Comparison of ENCODE assay signal across 9 cellular contexts in the genomic region with DNA sequence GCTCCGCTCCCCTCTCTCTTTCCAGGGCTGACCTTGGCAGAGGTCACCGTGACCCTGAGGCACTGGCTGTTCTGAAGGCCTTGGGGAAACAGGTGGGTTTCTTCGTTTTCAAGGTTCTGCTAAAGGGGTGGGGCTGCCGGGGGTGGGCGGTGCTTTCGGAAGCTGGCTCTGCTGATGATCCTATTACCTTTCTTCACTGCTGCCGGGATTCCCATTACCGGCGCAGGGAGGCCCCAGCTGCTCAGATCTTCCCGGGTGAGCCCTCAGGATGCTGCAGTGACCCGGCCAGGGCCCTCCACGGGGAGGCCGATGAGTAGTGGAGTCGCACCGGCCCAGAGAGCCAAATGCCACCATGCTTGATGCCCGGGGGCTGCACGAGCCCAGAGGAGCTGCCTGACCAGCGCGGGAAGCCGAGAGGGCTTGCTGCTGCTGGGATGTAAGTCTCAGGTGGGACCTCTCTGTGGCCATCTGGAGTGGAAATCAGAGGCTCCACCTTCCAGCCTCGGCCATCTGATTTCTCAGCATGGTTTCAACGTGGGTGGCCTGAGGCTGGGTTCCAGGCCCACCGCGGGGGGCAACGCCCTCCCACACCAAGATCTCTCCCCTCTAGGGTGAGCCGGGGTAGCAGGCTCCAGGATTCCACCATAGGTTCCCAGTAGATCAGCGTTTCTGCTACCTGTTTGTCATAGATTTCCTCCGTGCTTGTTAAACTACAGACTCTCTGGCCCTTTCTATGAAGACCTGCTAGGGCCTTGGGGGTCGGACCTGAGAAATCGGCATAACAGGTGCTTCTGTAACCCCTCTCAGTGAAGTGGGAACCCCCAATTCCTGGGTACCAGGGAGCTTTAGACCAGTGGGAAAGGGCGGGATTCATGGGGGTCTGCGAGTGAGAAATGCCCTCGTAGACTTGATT. TPM values are rescaled to one million over a fixed set of nuclear protein-coding genes. Genes with fewer than 3 reads are reported as not detected.
A peak's percentile ranks its signal among the peaks of the same experiment; 100 is the strongest.
DNase-seq lines count a peak whose midpoint lies in the region; ATAC-seq and TF ChIP-seq lines count a peak whose summit lies in the region.
"Had no signal": no experiment of that assay in that cellular context is flagged by ENCODE, and none has a peak within 500 bp of the region (broad histone marks: within the 10 kb centered on the region; RNA-seq: fewer than 3 reads in every experiment).

No MANE protein-coding gene starts in this region.

- H3K9ac ChIP-seq in neural progenitor cell: no peak overlapping the region

- no peaks in the 10 kb centered on the region for H3K79me2 ChIP-seq in neural progenitor cell (ENCODE audit: low read depth)

- peaks cover 12% of the 10 kb centered on the region for H3K4me1 Mint-ChIP-seq in neural progenitor cell

- H3K9me3 ChIP-seq in effector memory CD4-positive, alpha-beta T cell (ENCODE audit: control insufficient read depth, low read length): no peaks in the 10 kb centered on the region
- no peaks in the 10 kb centered on the region for H3K9me3 ChIP-seq in neural progenitor cell (ENCODE audit: low read depth)

- peak overlapping the region; percentile 57 for H3K4me3 ChIP-seq in effector memory CD4-positive, alpha-beta T cell (ENCODE audit: insufficient read depth, low read depth, low read length, poor library complexity, severe bottlenecking)
- peak overlapping the region; percentile 59 for H3K4me3 ChIP-seq in neural progenitor cell

- H3K27me3 Mint-ChIP-seq in neural progenitor cell (ENCODE audit: insufficient read depth, low read depth): peaks cover 16% of the 10 kb centered on the region

- H3K4me3 Mint-ChIP-seq in neural progenitor cell: peak overlapping the region; percentile 70

- H3F3A ChIP-seq in neural progenitor cell (ENCODE audit: low read depth): peaks cover 37% of the 10 kb centered on the region

- H3K27me3 ChIP-seq in effector memory CD4-positive, alpha-beta T cell (replicated peaks; ENCODE audit: control insufficient read depth, insufficient read depth, low read length, poor library complexity, severe bottlenecking): no peaks in the 10 kb centered on the region
- H3K27me3 ChIP-seq in neural progenitor cell: peaks cover 44% of the 10 kb centered on the region

- no peaks in the 10 kb centered on the region for H3K9me3 Mint-ChIP-seq in neural progenitor cell

- peaks cover 14% of the 10 kb centered on the region for H3K4me1 ChIP-seq in effector memory CD4-positive, alpha-beta T cell (ENCODE audit: control insufficient read depth, insufficient read depth, low read length, poor library complexity, severe bottlenecking)
- peaks cover 16% of the 10 kb centered on the region for H3K4me1 ChIP-seq in neural progenitor cell

- no peaks in the 10 kb centered on the region for H3K36me3 ChIP-seq in effector memory CD4-positive, alpha-beta T cell (ENCODE audit: control insufficient read depth, insufficient read depth, low read length)
- no peaks in the 10 kb centered on the region for H3K36me3 ChIP-seq in neural progenitor cell

- no peak overlapping the region for H2AFZ ChIP-seq in neural progenitor cell (replicated peaks)

- ATAC-seq in HG02678 (IDR thresholded peaks at IDR 0.05; ENCODE audit: unreplicated experiment): no peak

- DNase-seq in DMS53 (lab: John Stamatoyannopoulos, UW): peak; percentile 66
- peak; percentile 72 for DNase-seq in NCI-H82 treated with DMSO at 0.1 percent for 48 hours (lab: John Stamatoyannopoulos, UW; ENCODE audit: unreplicated experiment)
- no peak for DNase-seq in effector memory CD4-positive, alpha-beta T cell
- peak; percentile 42 for DNase-seq in neural progenitor cell (ENCODE audit: low spot score)
- DNase-seq in GOT3 (lab: John Stamatoyannopoulos, UW): no peak
- no peak for DNase-seq in MV-4-11 (lab: John Stamatoyannopoulos, UW)
- DNase-seq in cerebellar cortex (ENCODE audit: low spot score): no peak
- DNase-seq: hippocampal formation had no signal

- peak overlapping the region; percentile 92 for H3K4me2 ChIP-seq in neural progenitor cell

- no peaks in the 10 kb centered on the region for H4K20me1 ChIP-seq in neural progenitor cell (ENCODE audit: low read depth)

- H3K27ac Mint-ChIP-seq in neural progenitor cell: no peak overlapping the region

- H3K36me3 Mint-ChIP-seq in neural progenitor cell: no peaks in the 10 kb centered on the region

- TF ChIP-seq CTCF in neural progenitor cell (IDR thresholded peaks at IDR 0.05): no peak

- no peak overlapping the region for H3K27ac ChIP-seq in effector memory CD4-positive, alpha-beta T cell (ENCODE audit: insufficient read depth, low read length, poor library complexity, severe bottlenecking)
- no peak overlapping the region for H3K27ac ChIP-seq in neural progenitor cell

RNA-seq across cellular contexts. Expression of gene ADCY7, which starts 21.6 kb away (rescaled TPM):
- total RNA-seq in neural progenitor cell (ENCODE audit: low replicate concordance): 2.5 and 13.2 TPM in 2 replicates

Comparison
In these comparisons a context has a peak if more than half of its experiments do, and no peak if none do; other contexts are left out.
1. DNase-seq: peak in DMS53 (single experiment), NCI-H82 treated with DMSO at 0.1 percent for 48 hours (single experiment) and neural progenitor cell (single experiment); none in effector memory CD4-positive, alpha-beta T cell (0 of 3), GOT3 (single experiment), MV-4-11 (single experiment) and cerebellar cortex (single experiment).